In the genomic region with DNA sequence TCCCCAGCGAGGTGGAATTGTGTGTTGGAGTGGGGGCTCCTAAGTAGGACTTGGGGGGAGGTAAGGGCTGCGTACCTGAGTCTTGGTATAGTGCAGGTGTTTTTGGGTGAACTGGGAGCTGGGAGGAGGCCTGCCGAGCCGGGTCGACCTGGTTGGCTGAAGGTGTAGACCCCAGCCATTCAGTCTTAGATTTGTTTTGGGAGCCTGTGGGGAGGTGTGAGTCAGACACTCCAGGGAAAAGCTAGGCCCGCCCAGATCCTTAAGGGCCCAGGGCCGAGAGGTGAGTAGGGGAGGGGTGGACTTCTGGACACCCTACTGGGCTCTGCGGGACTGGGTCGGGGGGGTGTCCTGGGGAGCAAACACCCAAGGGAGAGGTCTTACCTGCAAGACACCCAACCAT, we compare ENCODE assay signal across 14 cellular contexts. TPM values are rescaled to one million over a fixed set of nuclear protein-coding genes. Genes with fewer than 3 reads are reported as not detected.
DNase-seq lines count a peak whose midpoint lies in the region; ATAC-seq and TF ChIP-seq lines count a peak whose summit lies in the region.
"Had no signal": no experiment of that assay in that cellular context is flagged by ENCODE, and none has a peak within 500 bp of the region (broad histone marks: within the 10 kb centered on the region; RNA-seq: fewer than 3 reads in every experiment).

No MANE protein-coding gene starts in this region.

- POLR2A ChIA-PET in PC-3 (lab: Charles Lee; ENCODE audit: unreplicated experiment) = interaction anchor here (0.6 kb wide), 1 partner anchor 11 kb away, joined by 5 read pairs; no protein-coding TSS in a partner anchor
- POLR2A ChIA-PET in naive thymus-derived CD8-positive, alpha-beta T cell (lab: Charles Lee) = interaction anchor here (1.0 to 2.5 kb wide), 4 partner anchors 11 to 41 kb away, joined by 3 to 10 read pairs (median 5); partner anchors contain the start of genes DENND1C and KHSRP

- no peak overlapping the region for H3K27ac Mint-ChIP-seq in glutamatergic neuron (ENCODE audit: unreplicated experiment)
- peak overlapping the region; percentile 63 to 89 (median 85) for H3K27ac Mint-ChIP-seq in naive thymus-derived CD8-positive, alpha-beta T cell
- H3K27ac Mint-ChIP-seq: activated T-helper 17 cell treated with anti-CD3 and anti-CD28 coated beads, Interleukin-2, amount 50 U/mL, for 72 hours had no signal

- H3K9me2 ChIP-seq in PC-3 (replicated peaks; ENCODE audit: low read length) = no peaks in the 10 kb centered on the region

- peak overlapping the region; percentile 97 for H2AFZ ChIP-seq in PC-3 (ENCODE audit: low read length)

- H3K4me1 ChIP-seq in PC-3 (ENCODE audit: insufficient read depth, low read length) = peaks cover 9% of the 10 kb centered on the region; the same call in 1 of the 2 replicates

- no TSS peak for BruUV-seq in PC-3 (replicated peaks; lab: Mats Ljungman, UMichigan)

- peak overlapping the region; percentile 40 for H3K4me3 Mint-ChIP-seq in glutamatergic neuron (ENCODE audit: unreplicated experiment)
- H3K4me3 Mint-ChIP-seq in naive thymus-derived CD8-positive, alpha-beta T cell = peak overlapping the region; percentile 56 to 83 (median 71)
- H3K4me3 Mint-ChIP-seq: activated T-helper 17 cell treated with anti-CD3 and anti-CD28 coated beads, Interleukin-2, amount 50 U/mL, for 72 hours had no signal

- peaks cover 12% of the 10 kb centered on the region for H3K27me3 Mint-ChIP-seq in glutamatergic neuron (ENCODE audit: unreplicated experiment)
- no peaks in the 10 kb centered on the region for H3K27me3 Mint-ChIP-seq in naive thymus-derived CD8-positive, alpha-beta T cell
- H3K27me3 Mint-ChIP-seq: activated T-helper 17 cell treated with anti-CD3 and anti-CD28 coated beads, Interleukin-2, amount 50 U/mL, for 72 hours had no signal

- H3K36me3 Mint-ChIP-seq in glutamatergic neuron (ENCODE audit: unreplicated experiment) = no peaks in the 10 kb centered on the region
- H3K36me3 Mint-ChIP-seq in naive thymus-derived CD8-positive, alpha-beta T cell = peaks cover 0 to 23% (median 0%) of the 10 kb centered on the region in 3 donors

- ATAC-seq in PC-3 (no peak), GM21526 (IDR thresholded peaks at IDR 0.05; ENCODE audit: low FRiP score, unreplicated experiment) (no peak)
- no peak for ATAC-seq in naive thymus-derived CD8-positive, alpha-beta T cell
- ATAC-seq: activated T-helper 17 cell treated with anti-CD3 and anti-CD28 coated beads, Interleukin-2, amount 50 U/mL, for 72 hours had no signal

- H3K36me3 ChIP-seq in PC-3 (ENCODE audit: low read depth, low read length) = peaks cover 5% of the 10 kb centered on the region; the same call in 1 of the 2 replicates

- H3K9me3 Mint-ChIP-seq in glutamatergic neuron (ENCODE audit: unreplicated experiment) = peaks cover 6% of the 10 kb centered on the region
- H3K9me3 Mint-ChIP-seq in naive thymus-derived CD8-positive, alpha-beta T cell = no peaks in the 10 kb centered on the region
- H3K9me3 Mint-ChIP-seq: activated T-helper 17 cell treated with anti-CD3 and anti-CD28 coated beads, Interleukin-2, amount 50 U/mL, for 72 hours had no signal

- H3K27me3 ChIP-seq in PC-3 (ENCODE audit: low read length) = no peaks in the 10 kb centered on the region

- CTCF ChIA-PET in PC-3 (lab: Charles Lee) = no interaction called here

- H3K27ac ChIP-seq in C4-2B (peak overlapping the region; percentile 94), PC-3 (ENCODE audit: low read length) (no peak overlapping the region)
- H3K27ac ChIP-seq: coronary artery had no signal

- peak overlapping the region; percentile 71 for H3K9ac ChIP-seq in PC-3 (ENCODE audit: low read length)

- H3K4me2 ChIP-seq in PC-3 (ENCODE audit: low read length) = peak overlapping the region; percentile 98

- no peaks in the 10 kb centered on the region for H3K9me3 ChIP-seq in PC-3 (ENCODE audit: low read length)

- DNase-seq in PC-3 (peak; percentile 41), glutamatergic neuron (no peak), OCI-M1 (lab: John Stamatoyannopoulos, UW) (no peak), NCI-H1105 (lab: John Stamatoyannopoulos, UW) (no peak), dermis blood vessel endothelial cell (no peak)
- no peak for DNase-seq in naive thymus-derived CD8-positive, alpha-beta T cell

- no peaks in the 10 kb centered on the region for H4K20me1 ChIP-seq in PC-3 (ENCODE audit: low read length)

- peak overlapping the region; percentile 96 for H3K4me3 ChIP-seq in PC-3 (ENCODE audit: low read length)
- H3K4me3 ChIP-seq: coronary artery had no signal

- TF ChIP-seq CTCF in C4-2B (conservative IDR thresholded peaks at IDR 0.05) (no peak), PC-3 (conservative IDR thresholded peaks at IDR 0.05; ENCODE audit: low read depth, low read length) (no peak), glutamatergic neuron (IDR thresholded peaks at IDR 0.05; ENCODE audit: partially characterized antibody, unreplicated experiment) (no peak)

- intact Hi-C loops in PC-3 (cut with micrococcal nuclease) = no loop called here

- H3K79me2 ChIP-seq in PC-3 (ENCODE audit: low read length) = peaks cover 14% of the 10 kb centered on the region

- H3K4me1 Mint-ChIP-seq in glutamatergic neuron (ENCODE audit: low read depth, unreplicated experiment) = no peaks in the 10 kb centered on the region
- H3K4me1 Mint-ChIP-seq in naive thymus-derived CD8-positive, alpha-beta T cell = peaks cover 12 to 30% (median 23%) of the 10 kb centered on the region in 4 donors

- H3F3A ChIP-seq in PC-3 (ENCODE audit: low read length, unreplicated experiment) = no peaks in the 10 kb centered on the region

RNA-seq across cellular contexts. Expression of gene CRB3, which starts 0.9 kb away (rescaled TPM):
- total RNA-seq in PC-3 (2014; rRNA removed) (67.4 and 71.3 TPM in 2 replicates), glutamatergic neuron (ENCODE audit: unreplicated experiment) (not detected), dermis blood vessel endothelial cell (not detected in 2 replicates)
- 10 to 100 TPM in 1 of 2 experiments, 1 to 10 TPM in 1; 8.5 to 10.5 TPM for total RNA-seq in naive thymus-derived CD8-positive, alpha-beta T cell
- polyA plus RNA-seq in naive thymus-derived CD8-positive, alpha-beta T cell = 1 to 10 TPM; 4.3 to 5.8 (median 5.7) TPM
- polyA plus RNA-seq: BJ had no signal

RNA-seq across cellular contexts. Expression of gene SLC25A23, which starts 5.4 kb away (rescaled TPM):
- total RNA-seq in PC-3 (2014; rRNA removed) (61.4 and 80.0 TPM in 2 replicates), glutamatergic neuron (ENCODE audit: unreplicated experiment) (30.2 TPM), dermis blood vessel endothelial cell (20.4 and 62.0 TPM in 2 replicates)
- 10 to 100 TPM; 19.0 to 24.5 TPM for total RNA-seq in naive thymus-derived CD8-positive, alpha-beta T cell
- 10 to 100 TPM; 14.6 to 29.6 (median 15.9) TPM for polyA plus RNA-seq in naive thymus-derived CD8-positive, alpha-beta T cell

RNA-seq across cellular contexts. Expression of gene DENND1C, which starts 16.6 kb away (rescaled TPM):
- total RNA-seq in PC-3 (2014; rRNA removed) = not detected in 2 replicates
- total RNA-seq in glutamatergic neuron (ENCODE audit: unreplicated experiment) = not detected
- 100 to 1,000 TPM; 105 to 110 TPM for total RNA-seq in naive thymus-derived CD8-positive, alpha-beta T cell
- 100 to 1,000 TPM in 1 of 3 donors, 10 to 100 TPM in 2; 35.4 to 106 (median 67.7) TPM for polyA plus RNA-seq in naive thymus-derived CD8-positive, alpha-beta T cell
- not detected in 2 replicates for total RNA-seq in dermis blood vessel endothelial cell
- total RNA-seq: HT-29 had no signal

RNA-seq across cellular contexts. Expression of gene SLC25A41, which starts 31.4 kb away (rescaled TPM):
- total RNA-seq in PC-3 (2014; rRNA removed) (0.26 TPM in 1 of 2 replicates, not detected in the other), glutamatergic neuron (ENCODE audit: unreplicated experiment) (0.29 TPM), dermis blood vessel endothelial cell (0.05 TPM in 1 of 2 replicates, not detected in the other)
- total RNA-seq in naive thymus-derived CD8-positive, alpha-beta T cell = under 1 TPM; 0.62 to 0.96 TPM
- polyA plus RNA-seq in naive thymus-derived CD8-positive, alpha-beta T cell = under 1 TPM in 1 of 3 donors, not detected in 2; 0.38 TPM
- total RNA-seq: activated T-helper 17 cell treated with anti-CD3 and anti-CD28 coated beads, Interleukin-2, amount 50 U/mL, for 72 hours; OCI-LY7; ureter had no signal

RNA-seq across cellular contexts. Expression of gene TUBB4A, which starts 37.1 kb away (rescaled TPM):
- total RNA-seq in PC-3 (2014; rRNA removed) (4.6 and 6.0 TPM in 2 replicates), glutamatergic neuron (ENCODE audit: unreplicated experiment) (225 TPM), dermis blood vessel endothelial cell (not detected in 2 replicates)
- 1 to 10 TPM; 7.6 to 8.8 TPM for total RNA-seq in naive thymus-derived CD8-positive, alpha-beta T cell
- polyA plus RNA-seq in naive thymus-derived CD8-positive, alpha-beta T cell = 1 to 10 TPM; 2.8 to 7.3 (median 5.2) TPM
- total RNA-seq: HT-29 had no signal
- polyA plus RNA-seq: BJ had no signal

Comparison
In these comparisons a context has a peak if more than half of its experiments do, and no peak if none do; other contexts are left out.
1. RNA of gene DENND1C, which starts 16.6 kb away (total RNA-seq): 105 to 110 TPM in naive thymus-derived CD8-positive, alpha-beta T cell; not detected in glutamatergic neuron (single experiment), not detected in PC-3 and not detected in dermis blood vessel endothelial cell; every median in the first group is over 10 times any median in the second.